ENCODE assay signal across 13 cellular contexts in the genomic region with DNA sequence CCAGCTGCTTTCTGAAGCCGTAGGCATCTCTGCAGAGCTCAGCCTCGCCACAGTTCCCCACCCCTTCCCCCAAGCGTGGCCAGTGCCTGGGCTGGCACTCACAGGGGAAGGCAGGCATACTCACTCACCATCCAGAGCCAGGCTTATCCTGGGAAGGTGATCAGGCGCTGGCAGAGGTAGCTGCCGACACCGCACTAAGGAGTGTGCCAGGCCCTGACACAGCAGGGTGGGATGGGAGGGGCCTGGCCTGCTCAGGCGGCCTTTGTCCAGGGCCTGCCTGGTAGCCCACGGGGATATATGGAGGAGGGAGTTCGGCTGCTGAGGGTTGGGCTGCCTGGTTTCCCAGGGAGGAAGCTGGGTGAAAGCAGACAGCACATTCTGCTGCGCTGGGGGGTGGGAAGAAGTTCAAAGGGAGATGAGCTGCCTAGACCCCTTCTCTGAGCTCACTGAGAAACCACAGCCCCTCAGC. TPM values are rescaled to one million over a fixed set of nuclear protein-coding genes. Genes with fewer than 3 reads are reported as not detected.
DNase-seq lines count a peak whose midpoint lies in the region; ATAC-seq and TF ChIP-seq lines count a peak whose summit lies in the region.
"Had no signal": no experiment of that assay in that cellular context is flagged by ENCODE, and none has a peak within 500 bp of the region (broad histone marks: within the 10 kb centered on the region; RNA-seq: fewer than 3 reads in every experiment).

No MANE protein-coding gene starts in this region.

- H3K36me3 ChIP-seq in CD8-positive, alpha-beta memory T cell (ENCODE audit: insufficient read depth, low read length), result peaks cover 30% of the 10 kb centered on the region
- no peaks in the 10 kb centered on the region for H3K36me3 ChIP-seq in prostate gland
- H3K36me3 ChIP-seq: SJCRH30 had no signal

- H3K4me3 ChIP-seq in CD8-positive, alpha-beta memory T cell (ENCODE audit: low read length), result peak overlapping the region; percentile 23
- H3K4me3 ChIP-seq in prostate gland, result no peak overlapping the region
- H3K4me3 ChIP-seq: SJCRH30 had no signal

- TF ChIP-seq CTCF in prostate gland (IDR thresholded peaks at IDR 0.05), result no peak

- H3K9me3 ChIP-seq in CD8-positive, alpha-beta memory T cell (ENCODE audit: low read length), result no peaks in the 10 kb centered on the region
- H3K9me3 ChIP-seq in prostate gland, result no peaks in the 10 kb centered on the region
- H3K9me3 ChIP-seq: SJCRH30 had no signal

- intact Hi-C loops in head of caudate nucleus (cut with DNase I) (no loop called here), prostate gland (cut with DNase I) (no loop called here)

- H3K4me1 ChIP-seq in CD8-positive, alpha-beta memory T cell (ENCODE audit: insufficient read depth, low read length), result peaks cover 93% of the 10 kb centered on the region
- H3K4me1 ChIP-seq in prostate gland (replicated peaks), result no peaks in the 10 kb centered on the region
- H3K4me1 ChIP-seq: SJCRH30 had no signal

- H3K4me3 Mint-ChIP-seq in CD8-positive, alpha-beta memory T cell, result peak overlapping the region in 5 of 7 donors; percentile 56 to 75 (median 68)
- H3K4me3 Mint-ChIP-seq in activated CD8-positive, alpha-beta T cell treated with anti-CD3 and anti-CD28 coated beads, Interleukin-2, amount 10 ng/mL, durations not matched to agents 7 days and 5 days, result peak overlapping the region; percentile 57

- no peaks in the 10 kb centered on the region for H3K9me3 Mint-ChIP-seq in CD8-positive, alpha-beta memory T cell
- H3K9me3 Mint-ChIP-seq in activated CD8-positive, alpha-beta T cell treated with anti-CD3 and anti-CD28 coated beads, Interleukin-2, amount 10 ng/mL, durations not matched to agents 7 days and 5 days (ENCODE audit: insufficient read depth), result no peaks in the 10 kb centered on the region

- H3K36me3 Mint-ChIP-seq in CD8-positive, alpha-beta memory T cell, result peaks cover 2 to 80% (median 13%) of the 10 kb centered on the region in 3 donors
- peaks cover 79% of the 10 kb centered on the region for H3K36me3 Mint-ChIP-seq in activated CD8-positive, alpha-beta T cell treated with anti-CD3 and anti-CD28 coated beads, Interleukin-2, amount 10 ng/mL, durations not matched to agents 7 days and 5 days (ENCODE audit: low read depth)

- no peak overlapping the region for H3K27ac ChIP-seq in CD8-positive, alpha-beta memory T cell (ENCODE audit: low read depth, low read length)
- peak overlapping the region; percentile 28 to 50 for H3K27ac ChIP-seq in prostate gland
- H3K27ac ChIP-seq: SJCRH30 had no signal

- CTCF ChIA-PET in CD8-positive, alpha-beta memory T cell (lab: Charles Lee), result interaction anchor here (0.9 to 7.6 kb wide), 9 partner anchors 9 to 49 kb away, joined by 3 to 89 read pairs (median 7); a partner anchor contains a TSS
- CTCF ChIA-PET in activated CD8-positive, alpha-beta T cell treated with anti-CD3 and anti-CD28 coated beads, Interleukin-2, amount 10 ng/mL, durations not matched to agents 7 days and 5 days (lab: Charles Lee), result interaction anchor here (0.8 to 5.5 kb wide), 15 partner anchors 9 to 139 kb away, joined by 3 to 62 read pairs (median 11); a partner anchor contains a TSS

- DNase-seq in CD8-positive, alpha-beta memory T cell, result peak in 2 of 5 donors; percentile 46 to 62
- no peak for DNase-seq in activated CD8-positive, alpha-beta T cell treated with anti-CD3 and anti-CD28 coated beads, Interleukin-2, amount 10 ng/mL, durations not matched to agents 7 days and 5 days
- DNase-seq in head of caudate nucleus (peak in 24 of 42 donors; percentile 21 to 66 (median 46)), prostate gland (ENCODE audit: low spot score) (no peak), NAMALWA (ENCODE audit: low spot score) (no peak)
- DNase-seq: DMS79 treated with DMSO at 0.1 percent for 48 hours, foreskin melanocyte, NCI-H1092 treated with DMSO at 0.1 percent for 48 hours, SJCRH30 had no signal

- no peaks in the 10 kb centered on the region for H3K27me3 Mint-ChIP-seq in CD8-positive, alpha-beta memory T cell
- H3K27me3 Mint-ChIP-seq in activated CD8-positive, alpha-beta T cell treated with anti-CD3 and anti-CD28 coated beads, Interleukin-2, amount 10 ng/mL, durations not matched to agents 7 days and 5 days (ENCODE audit: low read depth), result no peaks in the 10 kb centered on the region

- H3K4me1 Mint-ChIP-seq in CD8-positive, alpha-beta memory T cell, result peaks cover 73 to 89% (median 82%) of the 10 kb centered on the region in 3 donors
- H3K4me1 Mint-ChIP-seq in activated CD8-positive, alpha-beta T cell treated with anti-CD3 and anti-CD28 coated beads, Interleukin-2, amount 10 ng/mL, durations not matched to agents 7 days and 5 days (ENCODE audit: low read depth), result peaks cover 85% of the 10 kb centered on the region

- POLR2A ChIA-PET in CD8-positive, alpha-beta memory T cell (lab: Charles Lee), result interaction anchor here (0.6 to 3.9 kb wide), 8 partner anchors 9 to 84 kb away, joined by 3 to 24 read pairs (median 8); a partner anchor contains a TSS
- POLR2A ChIA-PET in activated CD8-positive, alpha-beta T cell treated with anti-CD3 and anti-CD28 coated beads, Interleukin-2, amount 10 ng/mL, durations not matched to agents 7 days and 5 days (lab: Charles Lee), result interaction anchor here (0.6 to 3.7 kb wide), 13 partner anchors 9 to 82 kb away, joined by 3 to 30 read pairs (median 4); a partner anchor contains a TSS

- WGBS in prostate gland, result 22% methylated on average over 6 of the region's 10 CpGs

- no peak for TF ChIP-seq POLR2A in prostate gland (IDR thresholded peaks at IDR 0.05)

- peak overlapping the region; percentile 82 to 98 (median 93) for H3K27ac Mint-ChIP-seq in CD8-positive, alpha-beta memory T cell
- H3K27ac Mint-ChIP-seq in activated CD8-positive, alpha-beta T cell treated with anti-CD3 and anti-CD28 coated beads, Interleukin-2, amount 10 ng/mL, durations not matched to agents 7 days and 5 days, result peak overlapping the region; percentile 91

- no peaks in the 10 kb centered on the region for H3K27me3 ChIP-seq in CD8-positive, alpha-beta memory T cell (ENCODE audit: insufficient read depth, low read length, poor library complexity, severe bottlenecking)
- no peaks in the 10 kb centered on the region for H3K27me3 ChIP-seq in prostate gland (replicated peaks; ENCODE audit: insufficient read depth)
- H3K27me3 ChIP-seq: SJCRH30 had no signal

- peak; percentile 27 for ATAC-seq in activated CD8-positive, alpha-beta T cell treated with anti-CD3 and anti-CD28 coated beads, Interleukin-2, amount 10 ng/mL, durations not matched to agents 7 days and 5 days
- no peak for ATAC-seq in HG03108 (IDR thresholded peaks at IDR 0.05; ENCODE audit: unreplicated experiment)
- no peak for ATAC-seq in GM18861 (IDR thresholded peaks at IDR 0.05; ENCODE audit: unreplicated experiment)
- no peak for ATAC-seq in HG03565 (IDR thresholded peaks at IDR 0.05; ENCODE audit: unreplicated experiment)

RNA-seq across cellular contexts. Expression of a gene that starts 15.8 kb away (rescaled TPM):
- 10 to 100 TPM; 59.6 to 61.4 TPM for total RNA-seq in CD8-positive, alpha-beta memory T cell
- 349 TPM for polyA plus RNA-seq in CD8-positive, alpha-beta memory T cell
- 100 to 1,000 TPM; 127 to 133 TPM for total RNA-seq in activated CD8-positive, alpha-beta T cell treated with anti-CD3 and anti-CD28 coated beads, Interleukin-2, amount 10 ng/mL, durations not matched to agents 7 days and 5 days
- 10 to 100 TPM; 23.1 to 40.2 TPM for total RNA-seq in prostate gland

RNA-seq across cellular contexts. Expression of a gene that starts 37.9 kb away (rescaled TPM):
- under 1 TPM; 0.04 to 0.11 TPM for total RNA-seq in CD8-positive, alpha-beta memory T cell
- polyA plus RNA-seq in CD8-positive, alpha-beta memory T cell, result 0.23 TPM
- 1 to 10 TPM in 1 of 2 experiments, under 1 TPM in 1; 0.73 to 1.1 TPM for total RNA-seq in activated CD8-positive, alpha-beta T cell treated with anti-CD3 and anti-CD28 coated beads, Interleukin-2, amount 10 ng/mL, durations not matched to agents 7 days and 5 days
- total RNA-seq in prostate gland, result under 1 TPM in 1 of 2 donors, not detected in 1; 0.11 TPM
- total RNA-seq: pulmonary artery endothelial cell, SJCRH30 had no signal

Comparison
In these comparisons a context has a peak if more than half of its experiments do, and no peak if none do; other contexts are left out.
1. DNase-seq: peak in head of caudate nucleus (24 of 42); none in activated CD8-positive, alpha-beta T cell treated with anti-CD3 and anti-CD28 coated beads, Interleukin-2, amount 10 ng/mL, durations not matched to agents 7 days and 5 days (single experiment), prostate gland (single experiment) and NAMALWA (single experiment).